Comparison of ENCODE assay signal across 15 cellular contexts in the genomic region with DNA sequence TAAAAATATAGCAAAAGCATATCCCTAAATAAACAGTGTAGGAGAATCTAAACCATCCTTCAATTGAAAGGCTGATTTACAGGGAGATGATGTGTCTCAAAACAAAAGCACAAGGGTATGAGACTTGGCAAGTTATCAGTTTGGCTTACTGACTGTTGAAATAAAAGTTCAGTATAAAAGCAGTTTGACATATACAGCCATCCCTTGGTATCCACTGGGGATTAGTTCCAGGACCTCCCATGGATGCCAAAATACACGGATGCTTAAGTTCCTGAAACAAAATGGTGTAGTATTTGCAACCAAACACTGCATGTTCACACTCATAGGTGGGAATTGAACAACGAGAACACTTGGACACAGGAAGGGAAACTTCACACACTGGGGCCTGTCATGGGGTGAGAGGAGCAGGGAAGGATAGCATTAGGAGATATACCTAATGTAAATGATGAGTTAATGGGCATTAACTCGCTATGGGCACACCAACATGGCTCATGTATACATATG.
A peak's percentile ranks its signal among the peaks of the same experiment; 100 is the strongest.
DNase-seq lines count a peak whose midpoint lies in the region; ATAC-seq and TF ChIP-seq lines count a peak whose summit lies in the region.
"Had no signal": no experiment of that assay in that cellular context is flagged by ENCODE, and none has a peak within 500 bp of the region (broad histone marks: within the 10 kb centered on the region; RNA-seq: fewer than 3 reads in every experiment).

No MANE protein-coding gene starts in this region.

- H3K4me3 ChIP-seq in hepatocyte (no peak overlapping the region), stomach smooth muscle (ENCODE audit: low read length in 2 of 2) (no peak overlapping the region), right cardiac atrium (ENCODE audit: low read length) (no peak overlapping the region)
- H3K4me3 ChIP-seq: HAP-1 had no signal

- no peak overlapping the region for H3K9ac ChIP-seq in stomach smooth muscle (ENCODE audit: low read length in 2 of 2)

- no peaks in the 10 kb centered on the region for H3K9me3 ChIP-seq in hepatocyte (ENCODE audit: low read depth)
- no peaks in the 10 kb centered on the region for H3K9me3 ChIP-seq in stomach smooth muscle (ENCODE audit: control insufficient read depth in 2 of 2, low read length in 2 of 2)
- no peaks in the 10 kb centered on the region for H3K9me3 ChIP-seq in right cardiac atrium (ENCODE audit: control insufficient read depth, low read length)
- H3K9me3 ChIP-seq: Caco-2, HAP-1 had no signal

- H3K4me1 ChIP-seq in hepatocyte (ENCODE audit: insufficient read depth) (peaks cover 24% of the 10 kb centered on the region), stomach smooth muscle (ENCODE audit: control insufficient read depth, insufficient read depth, low read length) (peaks cover 23% of the 10 kb centered on the region), right cardiac atrium (ENCODE audit: control insufficient read depth, insufficient read depth, low read length) (no peaks in the 10 kb centered on the region)
- H3K4me1 ChIP-seq: Caco-2, HAP-1 had no signal

- no peak for TF ChIP-seq CTCF in VCaP (conservative IDR thresholded peaks at IDR 0.05)
- no peak for TF ChIP-seq CTCF in hepatocyte (IDR thresholded peaks at IDR 0.05; ENCODE audit: poor library complexity)

- H3K4me2 ChIP-seq in hepatocyte: no peak overlapping the region

- intact Hi-C loops in right cardiac atrium (cut with DNase I): no loop called here

- WGBS in hepatocyte (ENCODE audit: low lambda C conversion rate, missing lambda C conversion rate): 65% methylated on average over 3 of the region's 3 CpGs
- WGBS in right cardiac atrium: 61% methylated on average over 3 of the region's 3 CpGs

- H3K27ac ChIP-seq in VCaP (peak overlapping the region; percentile 16; the same call in 1 of the 2 replicates), hepatocyte (no peak overlapping the region), stomach smooth muscle (ENCODE audit: low read length) (peak overlapping the region; percentile 24), right cardiac atrium (ENCODE audit: low read length) (no peak overlapping the region)
- H3K27ac ChIP-seq: HL-60 had no signal

- ATAC-seq in right cardiac atrium: no peak

- H3K36me3 ChIP-seq in hepatocyte (replicated peaks; ENCODE audit: insufficient read depth, low read depth) (no peaks in the 10 kb centered on the region), stomach smooth muscle (ENCODE audit: control insufficient read depth in 2 of 2, insufficient read depth in 2 of 2, low read length in 2 of 2) (no peaks in the 10 kb centered on the region)
- H3K36me3 ChIP-seq: HAP-1 had no signal

- DNase-seq in COR-L47 (lab: John Stamatoyannopoulos, UW) (peak; percentile 28), hepatocyte (ENCODE audit: low spot score) (peak; percentile 24), SW480 (ENCODE audit: low spot score) (no peak), right cardiac atrium (no peak), middle frontal gyrus (ENCODE audit: extremely low spot score, low spot score) (no peak)
- DNase-seq: C1 segment of cervical spinal cord; Caco-2; CD4-positive, alpha-beta T cell; DND-41; GDM1; HFFc6 had no signal

- no peaks in the 10 kb centered on the region for H3K27me3 ChIP-seq in hepatocyte
- H3K27me3 ChIP-seq in stomach smooth muscle (ENCODE audit: control insufficient read depth in 1 of 2, insufficient read depth in 2 of 2, low read length in 2 of 2): no peaks in the 10 kb centered on the region
- H3K27me3 ChIP-seq in right cardiac atrium (ENCODE audit: control insufficient read depth, insufficient read depth): no peaks in the 10 kb centered on the region

- no peaks in the 10 kb centered on the region for H3K9me2 ChIP-seq in hepatocyte (replicated peaks; ENCODE audit: insufficient read depth)

- H2AFZ ChIP-seq in hepatocyte: no peak overlapping the region

- H4K20me1 ChIP-seq in hepatocyte (ENCODE audit: insufficient read depth, poor library complexity, severe bottlenecking): no peaks in the 10 kb centered on the region

- H3K79me2 ChIP-seq in hepatocyte: no peaks in the 10 kb centered on the region

Comparison
In these comparisons a context has a peak if more than half of its experiments do, and no peak if none do; other contexts are left out.
1. DNase-seq: peak in COR-L47 (single experiment) and hepatocyte (single experiment); none in SW480 (single experiment), right cardiac atrium (0 of 3) and middle frontal gyrus (single experiment).
2. H3K27ac ChIP-seq: peak in VCaP (single experiment) and stomach smooth muscle (single experiment); none in hepatocyte (single experiment) and right cardiac atrium (single experiment).